In genomic region chr1:79543435-79543834, GRCh38 we compare ENCODE assay signal across 18 cellular contexts.
"Had no signal": no experiment of that assay in that cellular context is flagged by ENCODE, and none has a peak within 500 bp of the region (broad histone marks: within the 10 kb centered on the region; RNA-seq: fewer than 3 reads in every experiment).

No MANE protein-coding gene starts in this region.

- H3K4me1 ChIP-seq: esophagus muscularis mucosa, foreskin keratinocyte, gastroesophageal sphincter, heart right ventricle, left lung, lower lobe of right lung had no signal

- DNase-seq: dermis blood vessel endothelial cell; dorsolateral prefrontal cortex; effector CD4-positive, alpha-beta T cell; effector memory CD4-positive, alpha-beta T cell; glutamatergic neuron; head of caudate nucleus; heart right ventricle; hippocampal formation; left cardiac atrium; left lung; left ventricle myocardium superior; lower lobe of right lung; mesenchymal stem cell; midbrain had no signal

- H3K36me3 ChIP-seq: esophagus muscularis mucosa, gastroesophageal sphincter, heart right ventricle, left lung, lower lobe of right lung had no signal

- H3K4me3 ChIP-seq: coronary artery, dorsolateral prefrontal cortex, esophagus muscularis mucosa, gastroesophageal sphincter, heart right ventricle, left lung, lower lobe of right lung had no signal

- H3K27me3 ChIP-seq: dorsolateral prefrontal cortex, esophagus muscularis mucosa, foreskin keratinocyte, gastroesophageal sphincter, heart right ventricle, left lung had no signal

- H3K27ac ChIP-seq: coronary artery, dorsolateral prefrontal cortex, esophagus muscularis mucosa, foreskin keratinocyte, gastroesophageal sphincter, heart right ventricle, left lung, lower lobe of right lung had no signal

- H3K9me3 ChIP-seq: esophagus muscularis mucosa, gastroesophageal sphincter, heart right ventricle, left lung, lower lobe of right lung had no signal
